ENCODE assay signal across 13 cellular contexts in genomic region chr1:23393706-23394105, GRCh38. TPM values are rescaled to one million over a fixed set of nuclear protein-coding genes. Genes with fewer than 3 reads are reported as not detected.
A peak's percentile ranks its signal among the peaks of the same experiment; 100 is the strongest.
DNase-seq lines count a peak whose midpoint lies in the region; ATAC-seq and TF ChIP-seq lines count a peak whose summit lies in the region.
"Had no signal": no experiment of that assay in that cellular context is flagged by ENCODE, and none has a peak within 500 bp of the region (broad histone marks: within the 10 kb centered on the region; RNA-seq: fewer than 3 reads in every experiment).

No MANE protein-coding gene starts in this region.

- no peaks in the 10 kb centered on the region for H4K20me1 ChIP-seq in PC-3 (ENCODE audit: low read length)

- no peaks in the 10 kb centered on the region for H3K79me2 ChIP-seq in PC-3 (ENCODE audit: low read length)

- peak overlapping the region; percentile 74 for H2AK5ac ChIP-seq in mesenchymal stem cell (ENCODE audit: low read length, severe bottlenecking)

- BruUV-seq in PC-3 (replicated peaks; lab: Mats Ljungman, UMichigan): no TSS peak

- H3K79me1 ChIP-seq in mesenchymal stem cell (replicated peaks; ENCODE audit: low read length, poor library complexity, severe bottlenecking): no peaks in the 10 kb centered on the region

- H3K23ac ChIP-seq in mesenchymal stem cell (ENCODE audit: low read length in 2 of 2): no peak overlapping the region

- peak overlapping the region; percentile 91 for H4K8ac ChIP-seq in mesenchymal stem cell (ENCODE audit: low read length)

- ATAC-seq in PC-3: peak; percentile 45; the same call in 1 of the 2 replicates
- no peak for ATAC-seq in HG03139 (IDR thresholded peaks at IDR 0.05; ENCODE audit: unreplicated experiment)
- ATAC-seq: activated T-helper 17 cell treated with anti-CD3 and anti-CD28 coated beads, Interleukin-2, amount 50 U/mL, for 72 hours had no signal

- H3K4me1 ChIP-seq in PC-3 (ENCODE audit: insufficient read depth, low read length) (no peaks in the 10 kb centered on the region), mesenchymal stem cell (ENCODE audit: control insufficient read depth, insufficient read depth, low read depth, low read length) (peaks cover 14% of the 10 kb centered on the region), tibial nerve (peaks cover 0 to 29% (median 14%) of the 10 kb centered on the region in 4 donors)

- intact Hi-C loops in PC-3 (cut with micrococcal nuclease): no loop called here

- H3K9me3 ChIP-seq in PC-3 (ENCODE audit: low read length) (no peaks in the 10 kb centered on the region), mesenchymal stem cell (ENCODE audit: control insufficient read depth, low read length) (no peaks in the 10 kb centered on the region), tibial nerve (no peaks in the 10 kb centered on the region)

- no peak overlapping the region for H3K4me2 ChIP-seq in PC-3 (ENCODE audit: low read length)
- no peak overlapping the region for H3K4me2 ChIP-seq in mesenchymal stem cell (ENCODE audit: low read length, poor library complexity, severe bottlenecking)

- no peak overlapping the region for H2AFZ ChIP-seq in PC-3 (ENCODE audit: low read length)
- H2AFZ ChIP-seq in mesenchymal stem cell (ENCODE audit: low read depth, low read length): no peak overlapping the region

- no peak overlapping the region for H3K27ac ChIP-seq in PC-3 (ENCODE audit: low read length)
- H3K27ac ChIP-seq in mesenchymal stem cell (ENCODE audit: low read length, poor library complexity, severe bottlenecking): peak overlapping the region; percentile 89
- peak overlapping the region in 3 of 4 donors; percentile 66 to 90 (median 85) for H3K27ac ChIP-seq in tibial nerve
- H3K27ac ChIP-seq: WERI-Rb-1 had no signal

- H3K27me3 ChIP-seq in PC-3 (ENCODE audit: low read length) (no peaks in the 10 kb centered on the region), mesenchymal stem cell (ENCODE audit: control insufficient read depth in 1 of 2, insufficient read depth in 1 of 2, low read length in 2 of 2) (no peaks in the 10 kb centered on the region), tibial nerve (no peaks in the 10 kb centered on the region)

- no peak overlapping the region for H3K4me3 ChIP-seq in PC-3 (ENCODE audit: low read length)
- H3K4me3 ChIP-seq in epithelial cell of esophagus (ENCODE audit: low read length): no peak overlapping the region
- H3K4me3 ChIP-seq in mesenchymal stem cell (ENCODE audit: insufficient read depth in 1 of 2, low read depth in 1 of 2, low read length in 2 of 2): peak overlapping the region in 1 of 2 experiments; percentile 30
- H3K4me3 ChIP-seq in tibial nerve: no peak overlapping the region

- peak overlapping the region; percentile 92 to 94 for H3K18ac ChIP-seq in mesenchymal stem cell (ENCODE audit: low read depth in 1 of 2, low read length in 2 of 2)

- no peak overlapping the region for H3K14ac ChIP-seq in mesenchymal stem cell (ENCODE audit: low read length in 2 of 2)

- H3K36me3 ChIP-seq in PC-3 (ENCODE audit: low read depth, low read length) (no peaks in the 10 kb centered on the region), mesenchymal stem cell (ENCODE audit: control insufficient read depth in 1 of 2, insufficient read depth in 2 of 2, low read depth in 1 of 2, low read length in 2 of 2) (peaks cover 0 to 30% of the 10 kb centered on the region in 2 experiments), tibial nerve (peaks cover 0 to 11% (median 0%) of the 10 kb centered on the region in 3 donors)
- H3K36me3 ChIP-seq: WERI-Rb-1 had no signal

- in situ Hi-C loops in GM13977 (cut with MboI; ENCODE audit: low pct_unique_long_range_greater_than_20kb, low sequenced_read_pairs, unreplicated experiment): no loop called here

- CTCF ChIA-PET in PC-3 (lab: Charles Lee): no interaction called here

- TF ChIP-seq EP300 in tibial nerve (IDR thresholded peaks at IDR 0.05): peak in 1 of 2 donors; percentile 7

- H3F3A ChIP-seq in PC-3 (ENCODE audit: low read length, unreplicated experiment): no peaks in the 10 kb centered on the region

- H4K91ac ChIP-seq in mesenchymal stem cell (ENCODE audit: low read length): peak overlapping the region; percentile 99

- no peaks in the 10 kb centered on the region for H3K9me2 ChIP-seq in PC-3 (replicated peaks; ENCODE audit: low read length)

- H3K9ac ChIP-seq in PC-3 (ENCODE audit: low read length) (no peak overlapping the region), mesenchymal stem cell (ENCODE audit: low read length) (peak overlapping the region; percentile 84)

- H3K4ac ChIP-seq in mesenchymal stem cell (ENCODE audit: low read depth in 1 of 2, low read length in 2 of 2): peak overlapping the region; percentile 77 to 96

- H2BK5ac ChIP-seq in mesenchymal stem cell (ENCODE audit: low read depth, low read length, poor library complexity, severe bottlenecking): peak overlapping the region; percentile 59

- POLR2A ChIA-PET in PC-3 (lab: Charles Lee; ENCODE audit: unreplicated experiment): no interaction called here

- WGBS in mesenchymal stem cell: 16% methylated on average over 15 of the region's 15 CpGs
- WGBS in tibial nerve, 2 donors: 83 to 85% methylated on average over 15 of the region's 15 CpGs

- no peak for TF ChIP-seq CTCF in PC-3 (conservative IDR thresholded peaks at IDR 0.05; ENCODE audit: low read depth, low read length)
- no peak for TF ChIP-seq CTCF in epithelial cell of esophagus (IDR thresholded peaks at IDR 0.05; ENCODE audit: insufficient read depth, low read depth, low read length, missing control alignments)
- TF ChIP-seq CTCF in tibial nerve (IDR thresholded peaks at IDR 0.05): no peak
- no peak for TF ChIP-seq CTCF in GM13977 (IDR thresholded peaks at IDR 0.05; ENCODE audit: extremely low read depth, insufficient read depth, missing control alignments)

- peak overlapping the region; percentile 67 for H2BK120ac ChIP-seq in mesenchymal stem cell (ENCODE audit: low read depth, low read length)

- DNase-seq in PC-3: peak; percentile 4
- DNase-seq in epithelial cell of esophagus (ENCODE audit: low read depth): peak; percentile 43
- DNase-seq in mesenchymal stem cell: peak; percentile 95
- DNase-seq in tibial nerve (ENCODE audit: low spot score in 2 of 2): peak; percentile 26 to 54
- no peak for DNase-seq in midbrain (lab: John Stamatoyannopoulos, UW)
- no peak for DNase-seq in GM13977 (ENCODE audit: low spot score)
- no peak for DNase-seq in NCI-H1092 (lab: John Stamatoyannopoulos, UW)
- DNase-seq: KBM-7, NCI-H524 treated with DMSO at 0.1 percent for 48 hours, WERI-Rb-1 had no signal

- H2BK12ac ChIP-seq in mesenchymal stem cell (ENCODE audit: low read length in 2 of 2): peak overlapping the region; percentile 69 to 100

- no peak for TF ChIP-seq POLR2A in tibial nerve (IDR thresholded peaks at IDR 0.05)

- peak overlapping the region; percentile 12 for H2BK15ac ChIP-seq in mesenchymal stem cell (ENCODE audit: low read depth, poor library complexity, severe bottlenecking)

RNA-seq across cellular contexts. Expression of gene ZNF436, which starts 24.1 kb away (rescaled TPM):
- total RNA-seq in PC-3 (2014; rRNA removed) (7.8 and 10.5 TPM in 2 replicates), tibial nerve (10 to 100 TPM; 22.8 to 35.0 (median 30.2) TPM)
- polyA plus RNA-seq in mesenchymal stem cell (2013, experiment 1 of 2): 10.9 TPM
- polyA plus RNA-seq in mesenchymal stem cell (2013, experiment 2 of 2): 10.8 TPM

RNA-seq across cellular contexts. Expression of gene TCEA3, which starts 30.8 kb away (rescaled TPM):
- 18.7 and 23.6 TPM in 2 replicates for total RNA-seq in PC-3 (2014; rRNA removed)
- 27.4 TPM for polyA plus RNA-seq in mesenchymal stem cell (2013, experiment 1 of 2)
- 25.9 TPM for polyA plus RNA-seq in mesenchymal stem cell (2013, experiment 2 of 2)
- total RNA-seq in tibial nerve: 10 to 100 TPM; 21.0 to 48.5 (median 38.8) TPM
- polyA plus RNA-seq: neural cell had no signal

RNA-seq across cellular contexts. Expression of gene HNRNPR, which starts 49.6 kb away (rescaled TPM):
- 141 and 193 TPM in 2 replicates for total RNA-seq in PC-3 (2014; rRNA removed)
- 85.8 TPM for polyA plus RNA-seq in mesenchymal stem cell (2013, experiment 1 of 2)
- 90.1 TPM for polyA plus RNA-seq in mesenchymal stem cell (2013, experiment 2 of 2)
- total RNA-seq in tibial nerve: 10 to 100 TPM; 63.6 to 79.8 (median 74.1) TPM

Comparison
In these comparisons a context has a peak if more than half of its experiments do, and no peak if none do; other contexts are left out.
1. DNase-seq: peak in PC-3 (single experiment), epithelial cell of esophagus (single experiment), mesenchymal stem cell (single experiment) and tibial nerve (2 of 2); none in midbrain (single experiment), GM13977 (single experiment) and NCI-H1092 (single experiment).